Comparison of ENCODE assay signal across 1 cellular context in genomic region chr7:135335628-135336139, GRCh38.
TF ChIP-seq lines count a peak whose summit lies in the region.

No MANE protein-coding gene starts in this region.

TF ChIP-seq in HepG2, 621 proteins besides CTCF, POLR2A, EP300 and RAD21 (continued from another document and continues in another):
- TF ChIP-seq CEBPZ (IDR thresholded peaks at IDR 0.05; ENCODE audit: low read length), result no peak
- TF ChIP-seq ZBTB20 (CRISPR knock-in tag; IDR thresholded peaks at IDR 0.05; ENCODE audit: borderline replicate concordance, low read depth), result no peak
- TF ChIP-seq ZNF879 (CRISPR knock-in tag; IDR thresholded peaks at IDR 0.05), result no peak
- no peak for TF ChIP-seq ZNF556 (CRISPR knock-in tag; IDR thresholded peaks at IDR 0.05; ENCODE audit: borderline replicate concordance)
- TF ChIP-seq HNRNPL (IDR thresholded peaks at IDR 0.05; ENCODE audit: low read depth, low read length), result no peak
- 0 out of 2 replicates have a peak, but pooled peaks have one; percentile 31 for TF ChIP-seq ARHGAP35 (CRISPR knock-in tag; IDR thresholded peaks at IDR 0.05; ENCODE audit: borderline replicate concordance)
- no peak for TF ChIP-seq ZNF776 (CRISPR knock-in tag; IDR thresholded peaks at IDR 0.05)
- TF ChIP-seq ZNF616 (CRISPR knock-in tag; IDR thresholded peaks at IDR 0.05; ENCODE audit: low read depth), result no peak
- TF ChIP-seq ZNF577 (CRISPR knock-in tag; IDR thresholded peaks at IDR 0.05; ENCODE audit: borderline replicate concordance, low read depth), result no peak
- TF ChIP-seq ZNF160 (CRISPR knock-in tag; IDR thresholded peaks at IDR 0.05), result no peak
- 0 out of 2 replicates have a peak, but pooled peaks have one; percentile 41 for TF ChIP-seq MLX (CRISPR knock-in tag; IDR thresholded peaks at IDR 0.05)
- 0 out of 2 replicates have a peak, but pooled peaks have one; percentile 34 for TF ChIP-seq KMT2B (CRISPR knock-in tag; IDR thresholded peaks at IDR 0.05)
- TF ChIP-seq ZFP90 (CRISPR knock-in tag; IDR thresholded peaks at IDR 0.05; ENCODE audit: borderline replicate concordance), result no peak
- no peak for TF ChIP-seq GLMP (CRISPR knock-in tag; IDR thresholded peaks at IDR 0.05; ENCODE audit: borderline replicate concordance)
- TF ChIP-seq POGK (CRISPR knock-in tag; conservative IDR thresholded peaks at IDR 0.05), result peak; percentile 75; the same call in 1 of the 2 replicates
- no peak for TF ChIP-seq SRSF4 (IDR thresholded peaks at IDR 0.05; ENCODE audit: low read depth, low read length, poor library complexity, severe bottlenecking)
- TF ChIP-seq ZNF263 (CRISPR knock-in tag; IDR thresholded peaks at IDR 0.05), result no peak
- TF ChIP-seq RERE (CRISPR knock-in tag; IDR thresholded peaks at IDR 0.05; ENCODE audit: low read depth), result no peak
- peak; percentile 87; the same call in 1 of the 2 replicates for TF ChIP-seq KLF6 (CRISPR knock-in tag; IDR thresholded peaks at IDR 0.05)
- no peak for TF ChIP-seq ZNF414 (CRISPR knock-in tag; IDR thresholded peaks at IDR 0.05)
- TF ChIP-seq ZNF333 (CRISPR knock-in tag; IDR thresholded peaks at IDR 0.05; ENCODE audit: borderline replicate concordance), result no peak
- TF ChIP-seq RXRA (CRISPR knock-in tag; IDR thresholded peaks at IDR 0.05), result no peak
- TF ChIP-seq ZNF121 (CRISPR knock-in tag; IDR thresholded peaks at IDR 0.05), result no peak
- no peak for TF ChIP-seq ZMYM3 (CRISPR knock-in tag; IDR thresholded peaks at IDR 0.05)
- no peak for TF ChIP-seq PHF20 (CRISPR knock-in tag; IDR thresholded peaks at IDR 0.05)
- TF ChIP-seq BCLAF1 (IDR thresholded peaks at IDR 0.05), result no peak
- TF ChIP-seq ZNF20 (CRISPR knock-in tag; IDR thresholded peaks at IDR 0.05), result no peak
- TF ChIP-seq ETS1 (CRISPR knock-in tag; IDR thresholded peaks at IDR 0.05), result no peak
- TF ChIP-seq MBD4 (IDR thresholded peaks at IDR 0.05; ENCODE audit: borderline replicate concordance, low read length), result no peak
- TF ChIP-seq ELK4 (CRISPR knock-in tag; IDR thresholded peaks at IDR 0.05; ENCODE audit: borderline replicate concordance), result no peak
- no peak for TF ChIP-seq FOXP4 (CRISPR knock-in tag; IDR thresholded peaks at IDR 0.05)
- TF ChIP-seq NR2F6 (IDR thresholded peaks at IDR 0.05), result no peak
- peak; percentile 29; the same call in 1 of the 2 replicates for TF ChIP-seq NR2F6 (CRISPR knock-in tag; IDR thresholded peaks at IDR 0.05)
- no peak for TF ChIP-seq ZNF550 (CRISPR knock-in tag; IDR thresholded peaks at IDR 0.05; ENCODE audit: borderline replicate concordance)
- no peak for TF ChIP-seq SKI (IDR thresholded peaks at IDR 0.05; ENCODE audit: partially characterized antibody)
- 0 out of 2 replicates have a peak, but pooled peaks have one; percentile 71 for TF ChIP-seq ZNF816 (CRISPR knock-in tag; IDR thresholded peaks at IDR 0.05; ENCODE audit: borderline replicate concordance)
